Comparison of ENCODE assay signal across 8 cellular contexts in the genomic region with DNA sequence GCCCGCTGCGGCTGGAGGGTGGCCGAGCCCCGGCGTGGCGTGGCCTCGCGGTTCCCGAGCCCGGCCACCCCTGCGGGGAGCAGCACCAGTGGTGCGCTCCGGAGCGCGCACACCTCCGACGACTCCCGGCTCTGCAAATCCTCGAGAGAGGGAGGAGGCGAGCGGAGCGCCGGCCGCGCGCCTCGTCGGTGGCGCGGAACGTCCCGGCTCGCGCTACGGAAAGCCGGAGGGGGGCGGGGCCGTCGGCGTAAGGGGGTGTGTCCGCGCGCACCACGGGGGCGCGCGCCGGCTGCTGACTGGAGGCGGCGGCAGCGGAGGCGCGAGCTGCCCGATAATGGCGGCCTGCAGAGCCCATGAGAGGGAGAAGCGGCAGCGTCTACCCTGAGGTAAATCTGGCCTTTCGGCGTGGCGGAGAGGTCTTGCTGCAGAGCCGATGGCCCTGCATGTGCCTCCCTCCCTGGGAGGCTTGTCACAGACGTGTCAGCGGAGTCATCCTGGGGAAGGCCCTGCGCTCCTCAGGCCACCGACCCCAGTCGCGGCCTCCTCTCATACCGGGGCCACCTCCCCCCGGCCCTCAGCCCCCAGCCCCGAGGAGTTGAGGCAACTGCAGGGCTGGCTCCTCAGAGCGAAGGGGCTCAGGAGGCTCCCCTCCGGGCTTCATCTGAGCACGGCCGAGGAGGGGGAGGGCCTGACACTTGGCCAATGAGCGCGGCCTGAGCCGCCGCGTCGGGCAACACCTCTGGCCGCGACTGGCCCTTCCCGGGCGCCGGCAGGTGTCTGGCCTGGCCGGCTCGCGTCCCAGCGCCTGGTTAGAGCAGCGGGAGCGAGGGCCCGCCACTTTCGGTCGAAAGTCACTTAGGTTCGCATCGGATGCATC. TPM values are rescaled to one million over a fixed set of nuclear protein-coding genes. Genes with fewer than 3 reads are reported as not detected.
DNase-seq lines count a peak whose midpoint lies in the region; ATAC-seq and TF ChIP-seq lines count a peak whose summit lies in the region.

A gene (plus strand): TSS at position 295 of the 877 bp plus-strand sequence. CDS start 2,485 bp downstream, outside the sequence.

- H3K36me3 ChIP-seq in DND-41 (ENCODE audit: insufficient read depth, low read length): peaks cover 28% of the 10 kb centered on the region

- H3K4me1 ChIP-seq in DND-41 (ENCODE audit: insufficient read depth, low read length): peaks cover 35% of the 10 kb centered on the region

- H3K79me2 ChIP-seq in DND-41 (ENCODE audit: insufficient read depth, low read length): peaks cover 44% of the 10 kb centered on the region

- peak within 1 kb of the TSS; percentile 92 for H3K27ac Mint-ChIP-seq in activated T-helper 1 cell treated with anti-CD3 and anti-CD28 coated beads, Interleukin-12 subunit alpha, Interleukin-12 subunit beta, Interleukin-2, Interleukin-4 antibody, amounts not matched to agents 30 ng/mL and 10 ng/mL and 1 ng/mL, durations not matched to agents 14 hours and 24 hours and 36 hours
- H3K27ac Mint-ChIP-seq in naive thymus-derived CD8-positive, alpha-beta T cell: peak within 1 kb of the TSS; percentile 82 to 97 (median 95)
- H3K27ac Mint-ChIP-seq in stimulated activated memory B cell treated with anti-CD40 and anti-IgM and Interleukin-4, amounts not matched to agents 10 μg/mL and 1 μg/mL and 100 μg/mL, for 72 hours: peak within 1 kb of the TSS; percentile 84

- H3K36me3 Mint-ChIP-seq in activated T-helper 1 cell treated with anti-CD3 and anti-CD28 coated beads, Interleukin-12 subunit alpha, Interleukin-12 subunit beta, Interleukin-2, Interleukin-4 antibody, amounts not matched to agents 30 ng/mL and 10 ng/mL and 1 ng/mL, durations not matched to agents 14 hours and 24 hours and 36 hours (ENCODE audit: low read depth): peaks cover 12% of the 10 kb centered on the region
- H3K36me3 Mint-ChIP-seq in naive thymus-derived CD8-positive, alpha-beta T cell: peaks cover 0 to 22% (median 0%) of the 10 kb centered on the region in 3 donors
- H3K36me3 Mint-ChIP-seq in stimulated activated memory B cell treated with anti-CD40 and anti-IgM and Interleukin-4, amounts not matched to agents 10 μg/mL and 1 μg/mL and 100 μg/mL, for 72 hours: peaks cover 6% of the 10 kb centered on the region

- peaks cover 36% of the 10 kb centered on the region for H3K4me1 Mint-ChIP-seq in activated T-helper 1 cell treated with anti-CD3 and anti-CD28 coated beads, Interleukin-12 subunit alpha, Interleukin-12 subunit beta, Interleukin-2, Interleukin-4 antibody, amounts not matched to agents 30 ng/mL and 10 ng/mL and 1 ng/mL, durations not matched to agents 14 hours and 24 hours and 36 hours (ENCODE audit: low read depth)
- H3K4me1 Mint-ChIP-seq in naive thymus-derived CD8-positive, alpha-beta T cell: peaks cover 14 to 33% (median 23%) of the 10 kb centered on the region in 4 donors
- H3K4me1 Mint-ChIP-seq in stimulated activated memory B cell treated with anti-CD40 and anti-IgM and Interleukin-4, amounts not matched to agents 10 μg/mL and 1 μg/mL and 100 μg/mL, for 72 hours: peaks cover 19% of the 10 kb centered on the region

- peak; percentile 94 for DNase-seq in DND-41
- peak; percentile 73 for DNase-seq in GOT3 (lab: John Stamatoyannopoulos, UW)
- peak; percentile 74 for DNase-seq in LNCaP clone FGC (ENCODE audit: low read depth)
- peak; percentile 99 for DNase-seq in RPMI8226
- peak; percentile 91 for DNase-seq in activated T-helper 1 cell treated with anti-CD3 and anti-CD28 coated beads, Interleukin-12 subunit alpha, Interleukin-12 subunit beta, Interleukin-2, Interleukin-4 antibody, amounts not matched to agents 30 ng/mL and 10 ng/mL and 1 ng/mL, durations not matched to agents 14 hours and 24 hours and 36 hours (ENCODE audit: low spot score)
- peak; percentile 97 for DNase-seq in fibroblast of gingiva (ENCODE audit: low read depth)
- DNase-seq in naive thymus-derived CD8-positive, alpha-beta T cell: peak; percentile 90 to 98 (median 94)

- H4K20me1 ChIP-seq in DND-41 (ENCODE audit: insufficient read depth, low read length): no peaks in the 10 kb centered on the region

- peak within 1 kb of the TSS; percentile 96 for H3K4me3 Mint-ChIP-seq in activated T-helper 1 cell treated with anti-CD3 and anti-CD28 coated beads, Interleukin-12 subunit alpha, Interleukin-12 subunit beta, Interleukin-2, Interleukin-4 antibody, amounts not matched to agents 30 ng/mL and 10 ng/mL and 1 ng/mL, durations not matched to agents 14 hours and 24 hours and 36 hours
- peak within 1 kb of the TSS; percentile 91 to 98 (median 94) for H3K4me3 Mint-ChIP-seq in naive thymus-derived CD8-positive, alpha-beta T cell
- peak within 1 kb of the TSS; percentile 94 for H3K4me3 Mint-ChIP-seq in stimulated activated memory B cell treated with anti-CD40 and anti-IgM and Interleukin-4, amounts not matched to agents 10 μg/mL and 1 μg/mL and 100 μg/mL, for 72 hours

- no peaks in the 10 kb centered on the region for H3K9me3 Mint-ChIP-seq in activated T-helper 1 cell treated with anti-CD3 and anti-CD28 coated beads, Interleukin-12 subunit alpha, Interleukin-12 subunit beta, Interleukin-2, Interleukin-4 antibody, amounts not matched to agents 30 ng/mL and 10 ng/mL and 1 ng/mL, durations not matched to agents 14 hours and 24 hours and 36 hours
- no peaks in the 10 kb centered on the region for H3K9me3 Mint-ChIP-seq in naive thymus-derived CD8-positive, alpha-beta T cell
- no peaks in the 10 kb centered on the region for H3K9me3 Mint-ChIP-seq in stimulated activated memory B cell treated with anti-CD40 and anti-IgM and Interleukin-4, amounts not matched to agents 10 μg/mL and 1 μg/mL and 100 μg/mL, for 72 hours

- POLR2A ChIA-PET in naive thymus-derived CD8-positive, alpha-beta T cell (lab: Charles Lee): interaction anchor here (0.5 to 3.6 kb wide), 15 partner anchors 9 to 279 kb away, joined by 3 to 35 read pairs (median 3); a partner anchor contains a TSS

- H3K4me3 ChIP-seq in DND-41 (ENCODE audit: low read depth in 1 of 2, low read length in 2 of 2) (peak within 1 kb of the TSS; percentile 75 to 87), LNCaP clone FGC (ENCODE audit: low read depth, low read length) (peak within 1 kb of the TSS; percentile 72)

- intact Hi-C loops in activated T-helper 1 cell treated with anti-CD3 and anti-CD28 coated beads, Interleukin-12 subunit alpha, Interleukin-12 subunit beta, Interleukin-2, Interleukin-4 antibody, amounts not matched to agents 30 ng/mL and 10 ng/mL and 1 ng/mL, durations not matched to agents 14 hours and 24 hours and 36 hours (cut with micrococcal nuclease): loop anchor here (1.0 to 5.0 kb wide), 11 partner anchors 12 to 361 kb away; a partner anchor contains a TSS

- H3K27me3 Mint-ChIP-seq in activated T-helper 1 cell treated with anti-CD3 and anti-CD28 coated beads, Interleukin-12 subunit alpha, Interleukin-12 subunit beta, Interleukin-2, Interleukin-4 antibody, amounts not matched to agents 30 ng/mL and 10 ng/mL and 1 ng/mL, durations not matched to agents 14 hours and 24 hours and 36 hours (ENCODE audit: insufficient read depth): no peaks in the 10 kb centered on the region
- H3K27me3 Mint-ChIP-seq in naive thymus-derived CD8-positive, alpha-beta T cell: no peaks in the 10 kb centered on the region
- no peaks in the 10 kb centered on the region for H3K27me3 Mint-ChIP-seq in stimulated activated memory B cell treated with anti-CD40 and anti-IgM and Interleukin-4, amounts not matched to agents 10 μg/mL and 1 μg/mL and 100 μg/mL, for 72 hours

- peak; percentile 78 for ATAC-seq in DND-41 (ENCODE audit: insufficient read depth, low read depth)
- peak; percentile 80 to 89 for ATAC-seq in naive thymus-derived CD8-positive, alpha-beta T cell
- peak; percentile 91 for ATAC-seq in stimulated activated memory B cell treated with anti-CD40 and anti-IgM and Interleukin-4, amounts not matched to agents 10 μg/mL and 1 μg/mL and 100 μg/mL, for 72 hours

- H3K9ac ChIP-seq in DND-41 (ENCODE audit: low read depth, low read length): peak within 1 kb of the TSS; percentile 88

- H3K27ac ChIP-seq in DND-41 (ENCODE audit: low read length): peak within 1 kb of the TSS; percentile 85

- peak within 1 kb of the TSS; percentile 81 for H3K4me2 ChIP-seq in DND-41 (ENCODE audit: insufficient read depth, low read length)

- no peak for TF ChIP-seq CTCF in DND-41 (IDR thresholded peaks at IDR 0.05; ENCODE audit: borderline replicate concordance, extremely low read depth, low read length, poor library complexity, severe bottlenecking)
- TF ChIP-seq CTCF in LNCaP clone FGC (IDR thresholded peaks at IDR 0.05; ENCODE audit: control insufficient read depth, extremely low read depth, insufficient read depth): no peak

- H3K9me3 ChIP-seq in DND-41 (ENCODE audit: insufficient read depth, low read length, severe bottlenecking): no peaks in the 10 kb centered on the region

- peak within 1 kb of the TSS; percentile 78 for H2AFZ ChIP-seq in DND-41 (ENCODE audit: low read depth, low read length)

- H3K27me3 ChIP-seq in DND-41 (ENCODE audit: insufficient read depth, low read length, poor library complexity): no peaks in the 10 kb centered on the region

RNA-seq across cellular contexts. Expression of the gene that starts here (rescaled TPM):
- 15.5 and 18.9 TPM in 2 replicates for total RNA-seq in activated T-helper 1 cell treated with anti-CD3 and anti-CD28 coated beads, Interleukin-12 subunit alpha, Interleukin-12 subunit beta, Interleukin-2, Interleukin-4 antibody, amounts not matched to agents 30 ng/mL and 10 ng/mL and 1 ng/mL, durations not matched to agents 14 hours and 24 hours and 36 hours
- total RNA-seq in naive thymus-derived CD8-positive, alpha-beta T cell: 10 to 100 TPM; 23.1 to 23.5 TPM
- 1 to 10 TPM; 3.5 to 5.1 (median 3.7) TPM for polyA plus RNA-seq in naive thymus-derived CD8-positive, alpha-beta T cell

Comparison
In these comparisons a context has a peak if more than half of its experiments do, and no peak if none do; other contexts are left out.
1. Peak in every context shown above with its lines: DNase-seq, ATAC-seq, H3K4me3 ChIP-seq and H3K27ac ChIP-seq.